ENCODE assay signal across 16 cellular contexts in genomic region chr13:113783966-113784644, GRCh38. TPM values are rescaled to one million over a fixed set of nuclear protein-coding genes. Genes with fewer than 3 reads are reported as not detected.
"Had no signal": no experiment of that assay in that cellular context is flagged by ENCODE, and none has a peak within 500 bp of the region (broad histone marks: within the 10 kb centered on the region; RNA-seq: fewer than 3 reads in every experiment).

No MANE protein-coding gene starts in this region.

- H3K4me1 ChIP-seq: ascending aorta, testis had no signal

- DNase-seq: activated CD4-positive, alpha-beta T cell treated with anti-CD3 and anti-CD28 coated beads, Interleukin-2, amount 50 U/mL, for 4 hours; activated CD4-positive, CD25-positive, alpha-beta regulatory T cell treated with anti-CD3 and anti-CD28 coated beads, Interleukin-2, amount 50 U/mL, for 72 hours; activated naive CD4-positive, alpha-beta T cell; activated naive CD8-positive, alpha-beta T cell treated with anti-CD3 and anti-CD28 coated beads, Interleukin-2, amount 50 U/mL, for 24 hours; activated T-cell treated with anti-CD3 and anti-CD28 coated beads, Interleukin-2, amount 50 U/mL, for 48 hours; cortex of kidney; effector memory CD4-positive, alpha-beta T cell; erythroblast; nucleus accumbens; stimulated activated CD4-positive, alpha-beta T cell treated with anti-CD3 and anti-CD28 coated beads, Interleukin-15, amount 100 ng/mL, for 24 hours; stimulated activated CD4-positive, alpha-beta T cell treated with anti-CD3 and anti-CD28 coated beads, Interleukin-4, amount 100 ng/mL, for 4 hours; stimulated activated naive CD8-positive, alpha-beta T cell treated with anti-CD3 and anti-CD28 coated beads, Interleukin-15, amount 100 ng/mL, for 72 hours; testis had no signal

- H3K27ac ChIP-seq: ascending aorta, cardiac muscle cell, testis had no signal

- H3K9me3 ChIP-seq: ascending aorta, testis had no signal

- ATAC-seq: activated naive CD8-positive, alpha-beta T cell treated with anti-CD3 and anti-CD28 coated beads, Interleukin-2, amount 50 U/mL, for 24 hours had no signal

- H3K27me3 ChIP-seq: ascending aorta, testis had no signal

- H3K36me3 Mint-ChIP-seq: natural killer cell treated with Interleukin-12 subunit alpha and Interleukin-12 subunit beta and Interleukin-15 and Interleukin-18, amount 100 ng/mL, for 72 hours had no signal

- H3K4me3 ChIP-seq: ascending aorta, cardiac muscle cell, testis had no signal

- H3K4me3 Mint-ChIP-seq: activated naive CD8-positive, alpha-beta T cell treated with anti-CD3 and anti-CD28 coated beads, Interleukin-2, amount 50 U/mL, for 24 hours; natural killer cell treated with Interleukin-12 subunit alpha and Interleukin-12 subunit beta and Interleukin-15 and Interleukin-18, amount 100 ng/mL, for 72 hours; stimulated activated naive CD8-positive, alpha-beta T cell treated with anti-CD3 and anti-CD28 coated beads, Interleukin-15, amount 100 ng/mL, for 72 hours had no signal

- H3K27ac Mint-ChIP-seq: activated naive CD8-positive, alpha-beta T cell treated with anti-CD3 and anti-CD28 coated beads, Interleukin-2, amount 50 U/mL, for 24 hours; natural killer cell treated with Interleukin-12 subunit alpha and Interleukin-12 subunit beta and Interleukin-15 and Interleukin-18, amount 100 ng/mL, for 72 hours had no signal

- H3K9me3 Mint-ChIP-seq: activated naive CD8-positive, alpha-beta T cell treated with anti-CD3 and anti-CD28 coated beads, Interleukin-2, amount 50 U/mL, for 24 hours; natural killer cell treated with Interleukin-12 subunit alpha and Interleukin-12 subunit beta and Interleukin-15 and Interleukin-18, amount 100 ng/mL, for 72 hours; stimulated activated naive CD8-positive, alpha-beta T cell treated with anti-CD3 and anti-CD28 coated beads, Interleukin-15, amount 100 ng/mL, for 72 hours had no signal

- H3K36me3 ChIP-seq: ascending aorta, cardiac muscle cell had no signal

RNA-seq across cellular contexts. Expression of gene TMEM255B, which starts 25.1 kb away (rescaled TPM):
- total RNA-seq: cardiac muscle cell had no signal
